9 cellular contexts compared by ENCODE assay signal in the genomic region with DNA sequence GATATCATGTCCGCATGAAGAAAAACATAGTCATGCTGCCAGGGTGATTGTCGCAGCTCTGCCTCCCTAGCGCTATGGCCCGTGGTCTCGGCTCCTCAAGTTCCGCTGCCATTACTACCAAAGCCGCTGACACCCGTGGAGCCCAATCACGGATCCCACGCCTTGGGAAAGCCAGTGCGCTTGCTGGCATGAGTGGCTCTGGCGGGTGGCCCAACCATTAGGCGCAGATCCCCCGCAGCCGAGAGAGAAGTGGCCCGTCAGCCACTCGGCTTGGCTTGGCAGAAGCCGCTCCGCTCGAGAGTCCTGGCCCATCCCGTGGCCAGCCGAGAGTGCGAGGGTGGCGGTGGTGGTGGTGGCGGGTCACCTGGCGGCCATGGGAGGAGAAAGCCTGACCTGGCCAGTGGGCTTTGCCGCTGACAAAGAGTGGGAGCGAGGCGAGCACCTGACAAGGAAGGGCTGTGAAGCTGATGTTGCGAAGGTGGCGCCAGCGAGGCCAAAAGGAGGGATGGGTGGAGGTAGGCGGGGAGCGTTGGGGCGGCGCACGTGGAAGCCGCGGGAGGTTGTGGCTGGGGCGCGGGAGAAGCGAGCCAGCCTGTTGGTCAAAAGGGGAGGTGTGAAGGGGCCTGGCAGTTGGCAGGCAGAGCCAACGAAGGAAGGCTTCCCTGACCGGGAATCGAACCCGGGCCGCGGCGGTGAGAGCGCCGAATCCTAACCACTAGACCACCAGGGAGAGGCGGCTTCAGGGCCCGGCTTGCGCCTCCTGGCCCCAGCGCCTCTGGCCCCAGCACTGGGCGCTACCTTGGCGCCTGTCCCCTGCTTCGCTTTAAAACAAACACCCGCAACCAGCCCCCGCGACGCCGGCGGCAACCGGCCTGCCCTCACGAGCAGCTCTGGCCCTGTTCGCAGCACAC. TPM values are rescaled to one million over a fixed set of nuclear protein-coding genes. Genes with fewer than 3 reads are reported as not detected.
DNase-seq lines count a peak whose midpoint lies in the region; ATAC-seq and TF ChIP-seq lines count a peak whose summit lies in the region.
"Not testable (repeated sequence)": the region's sequence is repeated elsewhere in the genome, so short reads cannot be mapped to it uniquely, and the experiment has no call there.
"Had no signal": no experiment of that assay in that cellular context is flagged by ENCODE, and none has a peak within 500 bp of the region (broad histone marks: within the 10 kb centered on the region; RNA-seq: fewer than 3 reads in every experiment).

No MANE protein-coding gene starts in this region.

- WGBS in prostate gland = 30% methylated on average over 15 of the region's 67 CpGs

- POLR2A ChIA-PET in CD8-positive, alpha-beta memory T cell (lab: Charles Lee); HCT116 (lab: Charles Lee): not testable (repeated sequence)

- not testable (repeated sequence) for H3K36me3 Mint-ChIP-seq in CD8-positive, alpha-beta memory T cell; activated naive CD4-positive, alpha-beta T cell treated with anti-CD3 and anti-CD28 coated beads for 36 hours (ENCODE audit: low read depth)

- not testable (repeated sequence) for TF ChIP-seq CTCF in HCT116 (IDR thresholded peaks at IDR 0.05 in 2 of 3, conservative IDR thresholded peaks at IDR 0.05 in 1 of 3; ENCODE audit: borderline replicate concordance in 1 of 3, insufficient read depth in 1 of 3, low read depth in 2 of 3, low read length in 2 of 3); left ventricle myocardium inferior (IDR thresholded peaks at IDR 0.05; ENCODE audit: borderline replicate concordance); prostate gland (IDR thresholded peaks at IDR 0.05)

- H2AFZ ChIP-seq in HCT116 (ENCODE audit: low read depth, low read length, poor library complexity, severe bottlenecking) = not testable (repeated sequence)

- not testable (repeated sequence) for TF ChIP-seq RAD21 in HCT116 (IDR thresholded peaks at IDR 0.05; ENCODE audit: low read depth)

- not testable (repeated sequence) for H3K9ac ChIP-seq in HCT116 (ENCODE audit: low read length)

- not testable (repeated sequence) for H3K27me3 ChIP-seq in CD8-positive, alpha-beta memory T cell (ENCODE audit: insufficient read depth, low read length, poor library complexity, severe bottlenecking); HCT116 (ENCODE audit: insufficient read depth, low read length); prostate gland (replicated peaks; ENCODE audit: insufficient read depth)
- peaks cover 21% of the 10 kb centered on the region for H3K27me3 ChIP-seq in left ventricle myocardium inferior (ENCODE audit: low read depth)

- not testable (repeated sequence) for H3K4me3 Mint-ChIP-seq in CD8-positive, alpha-beta memory T cell; activated naive CD4-positive, alpha-beta T cell treated with anti-CD3 and anti-CD28 coated beads for 36 hours

- not testable (repeated sequence) for H3K9me3 Mint-ChIP-seq in CD8-positive, alpha-beta memory T cell; activated naive CD4-positive, alpha-beta T cell treated with anti-CD3 and anti-CD28 coated beads for 36 hours

- not testable (repeated sequence) for TF ChIP-seq POLR2A in HCT116 (IDR thresholded peaks at IDR 0.05; ENCODE audit: borderline replicate concordance, extremely low read depth, insufficient read depth, insufficient read length); prostate gland (IDR thresholded peaks at IDR 0.05)

- not testable (repeated sequence) for H3K4me3 ChIP-seq in CD8-positive, alpha-beta memory T cell (ENCODE audit: low read length); HCT116 (replicated peaks in 1 of 2; ENCODE audit: low read depth in 1 of 2, low read length in 2 of 2); left ventricle myocardium inferior; prostate gland

- not testable (repeated sequence) for BruUV-seq in HCT116 (replicated peaks; lab: Mats Ljungman, UMichigan)

- H3K4me2 ChIP-seq in HCT116 (ENCODE audit: low read length) = not testable (repeated sequence)

- not testable (repeated sequence) for H3K9me3 ChIP-seq in CD8-positive, alpha-beta memory T cell (ENCODE audit: low read length); HCT116 (ENCODE audit: control insufficient read depth in 1 of 2, insufficient read depth in 1 of 2, low read depth in 1 of 2, low read length in 2 of 2); left ventricle myocardium inferior (replicated peaks); prostate gland

- intact Hi-C loops in HCT116 (cut with micrococcal nuclease); activated naive CD4-positive, alpha-beta T cell treated with anti-CD3 and anti-CD28 coated beads for 36 hours (cut with micrococcal nuclease); left ventricle myocardium inferior (cut with micrococcal nuclease); prostate gland (cut with DNase I): not testable (repeated sequence)

- not testable (repeated sequence) for H3K27me3 Mint-ChIP-seq in CD8-positive, alpha-beta memory T cell; activated naive CD4-positive, alpha-beta T cell treated with anti-CD3 and anti-CD28 coated beads for 36 hours (ENCODE audit: low read depth)

- H3K4me1 Mint-ChIP-seq in CD8-positive, alpha-beta memory T cell; activated naive CD4-positive, alpha-beta T cell treated with anti-CD3 and anti-CD28 coated beads for 36 hours (ENCODE audit: low read depth): not testable (repeated sequence)

- H3K36me3 ChIP-seq in CD8-positive, alpha-beta memory T cell (ENCODE audit: insufficient read depth, low read length); HCT116 (ENCODE audit: control insufficient read depth in 1 of 2, insufficient read depth in 2 of 2, low read length in 2 of 2); left ventricle myocardium inferior; prostate gland: not testable (repeated sequence)

- RAD21 ChIA-PET in HCT116 (lab: Charles Lee; ENCODE audit: low non-redundant PET in 1 of 2, low total read pairs in 2 of 2, uncharacterized antibody in 2 of 2, unreplicated experiment in 2 of 2) = not testable (repeated sequence)

- not testable (repeated sequence) for H3K9me2 ChIP-seq in HCT116 (ENCODE audit: insufficient read depth)

- DNase-seq in CD8-positive, alpha-beta memory T cell = peak in 3 of 5 donors; percentile 1 to 60 (median 6)
- not testable (repeated sequence) for DNase-seq in HCT116 (ENCODE audit: low read depth, low spot score)
- peak; percentile 14 for DNase-seq in activated naive CD4-positive, alpha-beta T cell treated with anti-CD3 and anti-CD28 coated beads for 36 hours
- DNase-seq in left ventricle myocardium inferior (peak; percentile 44), prostate gland (ENCODE audit: low spot score) (peak; percentile 10)

- H3K27ac Mint-ChIP-seq in CD8-positive, alpha-beta memory T cell; activated naive CD4-positive, alpha-beta T cell treated with anti-CD3 and anti-CD28 coated beads for 36 hours: not testable (repeated sequence)

- H4K20me1 ChIP-seq in HCT116 (ENCODE audit: insufficient read depth) = not testable (repeated sequence)

- H3K4me1 ChIP-seq in CD8-positive, alpha-beta memory T cell (ENCODE audit: insufficient read depth, low read length); HCT116 (ENCODE audit: control insufficient read depth in 1 of 2, insufficient read depth in 2 of 2, low read length in 2 of 2); left ventricle myocardium inferior; prostate gland (replicated peaks): not testable (repeated sequence)

- not testable (repeated sequence) for H3K27ac ChIP-seq in CD8-positive, alpha-beta memory T cell (ENCODE audit: low read depth, low read length); HCT116 (ENCODE audit: low read depth, low read length); left ventricle myocardium inferior (replicated peaks); prostate gland

- ATAC-seq in GM19372 (IDR thresholded peaks at IDR 0.05; ENCODE audit: low read depth, unreplicated experiment) = peak; percentile 44
- peak; percentile 76 for ATAC-seq in HCT116
- ATAC-seq in HG03108 (IDR thresholded peaks at IDR 0.05; ENCODE audit: unreplicated experiment) = peak; percentile 67
- peak; percentile 68 for ATAC-seq in SK-N-SH treated with all-trans-retinoic acid at 6 μM for 48 hours

- not testable (repeated sequence) for H3K79me2 ChIP-seq in HCT116 (ENCODE audit: insufficient read depth, low read length)

- CTCF ChIA-PET in CD8-positive, alpha-beta memory T cell (lab: Charles Lee); HCT116 (lab: Charles Lee); activated naive CD4-positive, alpha-beta T cell treated with anti-CD3 and anti-CD28 coated beads for 36 hours (lab: Charles Lee): not testable (repeated sequence)

RNA-seq across cellular contexts. Expression of a gene that starts 51.1 kb away (rescaled TPM):
- under 1 TPM; 0.46 to 0.82 TPM for total RNA-seq in CD8-positive, alpha-beta memory T cell
- polyA plus RNA-seq in CD8-positive, alpha-beta memory T cell = not detected
- total RNA-seq in HCT116 (2021; ENCODE audit: unreplicated experiment) (0.52 TPM), left ventricle myocardium inferior (13.0 TPM), prostate gland (10 to 100 TPM in 1 of 2 donors, 1 to 10 TPM in 1; 8.5 to 21.2 TPM)
- polyA plus RNA-seq in HCT116 (2012) = 0.07 and 0.09 TPM in 2 replicates
- not detected for total RNA-seq in activated naive CD4-positive, alpha-beta T cell treated with anti-CD3 and anti-CD28 coated beads for 36 hours
- total RNA-seq: activated CD8-positive, alpha-beta memory T cell treated with anti-CD3 and anti-CD28 coated beads for 36 hours had no signal
